28 cellular contexts compared by ENCODE assay signal in the genomic region with DNA sequence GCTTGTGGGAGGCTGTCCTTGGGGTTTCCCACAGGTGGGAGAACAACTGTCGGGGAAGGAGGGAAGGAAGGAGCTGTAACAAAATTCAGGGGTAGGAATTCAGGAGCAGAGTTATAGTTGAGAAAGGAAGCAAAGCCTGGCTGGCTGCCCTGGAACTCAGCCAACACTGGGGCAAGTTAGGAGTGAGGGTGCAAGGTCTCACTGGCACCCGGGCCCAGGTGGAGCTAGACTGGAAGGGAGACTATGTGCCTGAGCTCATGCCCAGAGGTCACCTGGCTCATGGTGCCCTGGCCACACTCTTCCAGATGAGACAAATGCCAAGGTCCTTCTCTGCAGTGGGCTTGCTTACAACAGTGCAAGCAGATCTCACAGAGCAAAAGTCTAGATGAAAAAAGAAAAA.
"Had no signal": no experiment of that assay in that cellular context is flagged by ENCODE, and none has a peak within 500 bp of the region (broad histone marks: within the 10 kb centered on the region; RNA-seq: fewer than 3 reads in every experiment).

No MANE protein-coding gene starts in this region.

- H3K4me1 Mint-ChIP-seq: activated CD4-positive, alpha-beta T cell treated with anti-CD3 and anti-CD28 coated beads for 36 hours; activated naive CD8-positive, alpha-beta T cell treated with anti-CD3 and anti-CD28 coated beads, Interleukin-2, amount 10 ng/mL, durations not matched to agents 7 days and 5 days had no signal

- DNase-seq: activated CD4-positive, alpha-beta T cell treated with anti-CD3 and anti-CD28 coated beads for 36 hours; activated CD4-positive, alpha-beta T cell treated with anti-CD3 and anti-CD28 coated beads, Interleukin-2, amount 50 U/mL, for 1 hour; activated CD8-positive, alpha-beta memory T cell treated with anti-CD3 and anti-CD28 coated beads, Interleukin-2, amount 50 U/mL, for 4 hours; activated CD8-positive, alpha-beta T cell treated with anti-CD3 and anti-CD28 coated beads for 36 hours; activated gamma-delta T cell treated with Interleukin-2 at 50 U/mL for 16 hours; activated naive CD4-positive, alpha-beta T cell treated with anti-CD3 and anti-CD28 coated beads, Interleukin-2, amount 50 U/mL, for 16 hours; activated naive CD8-positive, alpha-beta T cell treated with anti-CD3 and anti-CD28 coated beads, Interleukin-2, amount 10 ng/mL, durations not matched to agents 7 days and 5 days; activated T-cell treated with anti-CD3 and anti-CD28 coated beads, Interleukin-2, amount 50 U/mL, for 72 hours; anterior cingulate cortex; central memory CD4-positive, alpha-beta T cell; NCI-H1092; NCI-H1436; NCI-H1694 treated with DMSO at 0.1 percent for 48 hours; NCI-H2081; NCI-H446 treated with DMSO at 0.1 percent for 48 hours; NCI-H524 treated with DMSO at 0.1 percent for 48 hours; NK-92 treated with Interleukin-12 subunit alpha and Interleukin-12 subunit beta, amount 100 ng/mL, for 24 hours; OCI-M1; RPMI8226; T-helper 1 cell had no signal

- H3K27ac ChIP-seq: adrenal gland, breast epithelium, KMS-11, SK-N-MC, VCaP had no signal

- H3K4me1 ChIP-seq: adrenal gland, breast epithelium had no signal

- H3K4me3 ChIP-seq: adrenal gland, breast epithelium, SK-N-MC had no signal

- H3K27me3 ChIP-seq: adrenal gland, breast epithelium had no signal

- H3K36me3 Mint-ChIP-seq: activated naive CD8-positive, alpha-beta T cell treated with anti-CD3 and anti-CD28 coated beads, Interleukin-2, amount 10 ng/mL, durations not matched to agents 7 days and 5 days had no signal

- H3K27me3 Mint-ChIP-seq: activated CD4-positive, alpha-beta T cell treated with anti-CD3 and anti-CD28 coated beads for 36 hours; activated CD8-positive, alpha-beta T cell treated with anti-CD3 and anti-CD28 coated beads for 36 hours had no signal

- H3K4me3 Mint-ChIP-seq: activated CD4-positive, alpha-beta T cell treated with anti-CD3 and anti-CD28 coated beads for 36 hours; activated CD8-positive, alpha-beta T cell treated with anti-CD3 and anti-CD28 coated beads for 36 hours; activated naive CD8-positive, alpha-beta T cell treated with anti-CD3 and anti-CD28 coated beads, Interleukin-2, amount 10 ng/mL, durations not matched to agents 7 days and 5 days; activated T-cell treated with anti-CD3 and anti-CD28 coated beads, Interleukin-2, amount 50 U/mL, for 72 hours had no signal

- H3K9ac ChIP-seq: KMS-11 had no signal

- H3K27ac Mint-ChIP-seq: activated CD4-positive, alpha-beta T cell treated with anti-CD3 and anti-CD28 coated beads for 36 hours; activated CD8-positive, alpha-beta T cell treated with anti-CD3 and anti-CD28 coated beads for 36 hours; activated naive CD8-positive, alpha-beta T cell treated with anti-CD3 and anti-CD28 coated beads, Interleukin-2, amount 10 ng/mL, durations not matched to agents 7 days and 5 days; activated T-cell treated with anti-CD3 and anti-CD28 coated beads, Interleukin-2, amount 50 U/mL, for 72 hours; activated T-helper 2 cell treated with anti-CD3 and anti-CD28 coated beads, Interferon-gamma antibody, Interleukin-2, Interleukin-4, amounts not matched to agents 10 μg/mL and 5 μg/mL and 100 μg/mL, durations not matched to agents 14 hours and 24 hours and 36 hours had no signal

- ATAC-seq: activated CD4-positive, alpha-beta T cell treated with anti-CD3 and anti-CD28 coated beads for 36 hours; activated CD8-positive, alpha-beta T cell treated with anti-CD3 and anti-CD28 coated beads for 36 hours; activated T-cell treated with anti-CD3 and anti-CD28 coated beads, Interleukin-2, amount 50 U/mL, for 72 hours; Panc1; Right ventricle myocardium inferior had no signal

- H3K4me2 ChIP-seq: KMS-11 had no signal

- H3K36me3 ChIP-seq: adrenal gland, breast epithelium had no signal

- H3K9me3 ChIP-seq: adrenal gland, breast epithelium had no signal
